In genomic region chr19:57279418-57280164, GRCh38 we compare ENCODE assay signal across 1 cellular context.
TF ChIP-seq lines count a peak whose summit lies in the region.

No MANE protein-coding gene starts in this region.

TF ChIP-seq in HCT116, 20 proteins besides CTCF, POLR2A, EP300 and RAD21 (continued from another document):
- no peak for TF ChIP-seq ZFX (IDR thresholded peaks at IDR 0.05)
- TF ChIP-seq ZNF274 (IDR thresholded peaks at IDR 0.05; ENCODE audit: low read depth, low read length), result no peak
- peak; percentile 74 for TF ChIP-seq SIN3A (IDR thresholded peaks at IDR 0.05; ENCODE audit: low read depth)
- TF ChIP-seq ELF1 (IDR thresholded peaks at IDR 0.05; ENCODE audit: borderline replicate concordance, low read depth), result peak; percentile 90
- no peak for TF ChIP-seq REST (IDR thresholded peaks at IDR 0.05; ENCODE audit: low read depth)
- peak; percentile 49 for TF ChIP-seq CBX3 (IDR thresholded peaks at IDR 0.05; ENCODE audit: low read depth)
- TF ChIP-seq EZH2 (IDR thresholded peaks at IDR 0.05), result no peak
- TF ChIP-seq EGR1 (IDR thresholded peaks at IDR 0.05; ENCODE audit: low read depth), result no peak
- TF ChIP-seq FOSL1 (IDR thresholded peaks at IDR 0.05; ENCODE audit: low read depth), result no peak
- peak; percentile 99 for TF ChIP-seq MAX (IDR thresholded peaks at IDR 0.05)
TF ChIP-seq in HCT116: peak in this region for 10.
